ENCODE assay signal across 9 cellular contexts in the genomic region with DNA sequence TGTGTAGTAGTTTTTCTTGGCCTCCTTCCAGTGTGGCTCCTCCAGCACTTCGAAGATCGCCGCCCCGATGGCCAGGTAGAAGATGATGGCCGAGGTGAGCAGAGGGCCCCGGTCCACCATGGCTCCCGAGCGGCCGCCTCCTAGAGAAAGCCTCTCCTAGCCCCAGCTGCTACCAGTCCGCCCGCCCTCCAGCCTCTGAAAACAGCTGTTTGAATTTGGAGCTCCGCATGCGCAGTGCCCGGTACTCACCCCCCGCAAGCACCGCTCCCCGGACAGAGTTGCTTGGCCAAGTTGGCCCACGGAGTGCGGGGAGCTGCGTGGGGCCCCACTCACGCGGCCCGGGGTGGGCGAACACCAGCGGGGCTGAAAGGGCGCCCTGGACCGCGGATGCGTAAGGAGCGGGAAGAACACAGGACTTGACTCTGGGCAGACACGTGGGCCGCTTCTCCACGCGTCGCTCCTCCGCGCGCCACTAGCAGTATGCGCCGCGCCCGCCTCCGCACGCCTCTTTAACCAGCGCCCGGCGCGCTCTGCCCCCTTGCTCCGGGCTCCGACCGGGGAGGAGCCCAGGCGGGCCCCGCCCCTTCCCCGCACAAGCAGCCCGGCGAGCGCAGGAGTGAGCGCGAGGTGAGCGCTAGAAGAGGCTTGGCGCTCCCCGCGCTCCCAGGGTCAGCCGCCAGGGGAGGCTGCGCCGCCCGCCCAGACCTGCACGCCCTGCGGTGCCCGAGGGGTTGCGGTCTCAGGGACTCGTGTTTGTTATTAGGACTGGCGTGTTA. TPM values are rescaled to one million over a fixed set of nuclear protein-coding genes. Genes with fewer than 3 reads are reported as not detected.
DNase-seq lines count a peak whose midpoint lies in the region; ATAC-seq and TF ChIP-seq lines count a peak whose summit lies in the region.
"Had no signal": no experiment of that assay in that cellular context is flagged by ENCODE, and none has a peak within 500 bp of the region (broad histone marks: within the 10 kb centered on the region; RNA-seq: fewer than 3 reads in every experiment).

A gene with protein sequence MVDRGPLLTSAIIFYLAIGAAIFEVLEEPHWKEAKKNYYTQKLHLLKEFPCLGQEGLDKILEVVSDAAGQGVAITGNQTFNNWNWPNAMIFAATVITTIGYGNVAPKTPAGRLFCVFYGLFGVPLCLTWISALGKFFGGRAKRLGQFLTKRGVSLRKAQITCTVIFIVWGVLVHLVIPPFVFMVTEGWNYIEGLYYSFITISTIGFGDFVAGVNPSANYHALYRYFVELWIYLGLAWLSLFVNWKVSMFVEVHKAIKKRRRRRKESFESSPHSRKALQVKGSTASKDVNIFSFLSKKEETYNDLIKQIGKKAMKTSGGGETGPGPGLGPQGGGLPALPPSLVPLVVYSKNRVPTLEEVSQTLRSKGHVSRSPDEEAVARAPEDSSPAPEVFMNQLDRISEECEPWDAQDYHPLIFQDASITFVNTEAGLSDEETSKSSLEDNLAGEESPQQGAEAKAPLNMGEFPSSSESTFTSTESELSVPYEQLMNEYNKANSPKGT (minus strand): TSS at position 484 of the 776 bp plus-strand sequence. CDS start 364 bp downstream, at position 120.

- in situ Hi-C loops in gastrocnemius medialis (cut with MboI; ENCODE audit: low sequenced_read_pairs in 4 of 4): no loop called here

- peak in 4 of 5 experiments; percentile 17 to 45 (median 42) for TF ChIP-seq CTCF in gastrocnemius medialis (IDR thresholded peaks at IDR 0.05 in 4 of 5, conservative IDR thresholded peaks at IDR 0.05 in 1 of 5)

- peaks cover 32% of the 10 kb centered on the region for H3K4me1 ChIP-seq in adipocyte (ENCODE audit: control insufficient read depth, insufficient read depth, low read length)
- H3K4me1 ChIP-seq in gastrocnemius medialis: no peaks in the 10 kb centered on the region

- peak in 1 of 2 donors; percentile 14 for TF ChIP-seq POLR2A in gastrocnemius medialis (IDR thresholded peaks at IDR 0.05)

- peak within 1 kb of the TSS; percentile 78 for H3K9ac ChIP-seq in adipocyte (ENCODE audit: low read length)

- DNase-seq in CD1c-positive myeloid dendritic cell (ENCODE audit: extremely low spot score) (peak; percentile 85), SW 1271 (lab: John Stamatoyannopoulos, UW) (peak; percentile 6 to 48), adipocyte (ENCODE audit: low read depth) (peak; percentile 42), iPS DF 4.7 (ENCODE audit: extremely low read depth, low spot score) (peak; percentile 78), gastrocnemius medialis (peak; percentile 25 to 38), cerebellum (ENCODE audit: low spot score) (no peak)

- H3K36me3 ChIP-seq in KOPT-K1 (ENCODE audit: insufficient read depth, low read length) (no peaks in the 10 kb centered on the region), adipocyte (ENCODE audit: control insufficient read depth, insufficient read depth, low read length, severe bottlenecking) (no peaks in the 10 kb centered on the region), gastrocnemius medialis (no peaks in the 10 kb centered on the region)

- H3K4me3 ChIP-seq in adipocyte (ENCODE audit: low read length) (peak within 1 kb of the TSS; percentile 85), gastrocnemius medialis (peak within 1 kb of the TSS; percentile 36 to 69 (median 52))

- H3K27me3 ChIP-seq in adipocyte (replicated peaks; ENCODE audit: control insufficient read depth, insufficient read depth, low read length): peaks cover 5% of the 10 kb centered on the region
- peaks cover 26 to 31% (median 27%) of the 10 kb centered on the region in 3 donors for H3K27me3 ChIP-seq in gastrocnemius medialis

- intact Hi-C loops in gastrocnemius medialis (cut with DNase I; ENCODE audit: low total_unique reads): no loop called here

- H3K27ac ChIP-seq in KOPT-K1 (ENCODE audit: low read depth, low read length, poor library complexity, severe bottlenecking): peak within 1 kb of the TSS; percentile 90
- H3K27ac ChIP-seq in gastrocnemius medialis: no peak within 1 kb of the TSS

- no peaks in the 10 kb centered on the region for H3K9me3 ChIP-seq in KOPT-K1 (ENCODE audit: insufficient read depth, low read length, poor library complexity, severe bottlenecking)
- H3K9me3 ChIP-seq in adipocyte (ENCODE audit: control insufficient read depth, low read length): no peaks in the 10 kb centered on the region
- no peaks in the 10 kb centered on the region for H3K9me3 ChIP-seq in gastrocnemius medialis

- ATAC-seq in GM21360 (IDR thresholded peaks at IDR 0.05; ENCODE audit: unreplicated experiment) (peak; percentile 60), gastrocnemius medialis (peak; percentile 49 to 67)

RNA-seq across cellular contexts. Expression of the gene that starts here (rescaled TPM):
- total RNA-seq in gastrocnemius medialis: under 1 TPM in 3 of 4 donors, not detected in 1; 0.07 to 0.22 (median 0.20) TPM
- total RNA-seq in cerebellum: 0.27 TPM
- total RNA-seq: LHCN-M2 had no signal

Comparison
In these comparisons a context has a peak if more than half of its experiments do, and no peak if none do; other contexts are left out.
1. Peak in DNase-seq, ATAC-seq and H3K4me3 ChIP-seq in gastrocnemius medialis; RNA of the gene not detected or under 1 TPM.